ENCODE assay signal across 8 cellular contexts in genomic region chr1:89822999-89823628, GRCh38. TPM values are rescaled to one million over a fixed set of nuclear protein-coding genes. Genes with fewer than 3 reads are reported as not detected.
DNase-seq lines count a peak whose midpoint lies in the region; ATAC-seq and TF ChIP-seq lines count a peak whose summit lies in the region.

No MANE protein-coding gene starts in this region.

- TF ChIP-seq EP300 in sigmoid colon (IDR thresholded peaks at IDR 0.05): no peak

- H3K27me3 Mint-ChIP-seq in activated naive CD8-positive, alpha-beta T cell treated with anti-CD3 and anti-CD28 coated beads for 36 hours: no peaks in the 10 kb centered on the region

- TF ChIP-seq CTCF in right lobe of liver (IDR thresholded peaks at IDR 0.05): no peak
- no peak for TF ChIP-seq CTCF in sigmoid colon (IDR thresholded peaks at IDR 0.05)

- no peaks in the 10 kb centered on the region for H3K9me3 Mint-ChIP-seq in activated naive CD8-positive, alpha-beta T cell treated with anti-CD3 and anti-CD28 coated beads for 36 hours

- peaks cover 31% of the 10 kb centered on the region for H3K36me3 Mint-ChIP-seq in activated naive CD8-positive, alpha-beta T cell treated with anti-CD3 and anti-CD28 coated beads for 36 hours

- H3K4me3 Mint-ChIP-seq in activated naive CD8-positive, alpha-beta T cell treated with anti-CD3 and anti-CD28 coated beads for 36 hours: peak overlapping the region; percentile 58

- no peak overlapping the region for H3K4me3 ChIP-seq in right lobe of liver
- no peak overlapping the region for H3K4me3 ChIP-seq in sigmoid colon

- peak overlapping the region; percentile 21 for H3K27ac Mint-ChIP-seq in activated naive CD8-positive, alpha-beta T cell treated with anti-CD3 and anti-CD28 coated beads for 36 hours

- DNase-seq in DMS 273 (lab: John Stamatoyannopoulos, UW; ENCODE audit: unreplicated experiment) (peak; percentile 80), HuH-7.5 (ENCODE audit: low spot score) (peak; percentile 50), right lobe of liver (no peak), amygdala (lab: John Stamatoyannopoulos, UW) (no peak), sciatic nerve (ENCODE audit: low spot score) (no peak), sigmoid colon (no peak)
- DNase-seq in activated naive CD8-positive, alpha-beta T cell treated with anti-CD3 and anti-CD28 coated beads for 36 hours: no peak
- no peak for DNase-seq in stimulated activated CD4-positive, alpha-beta T cell treated with anti-CD3 and anti-CD28 coated beads, Interleukin-4, amount 100 ng/mL, for 4 hours

- peaks cover 0 to 16% (median 5%) of the 10 kb centered on the region in 4 donors for H3K4me1 ChIP-seq in right lobe of liver
- peaks cover 0 to 27% (median 24%) of the 10 kb centered on the region in 4 donors for H3K4me1 ChIP-seq in sigmoid colon

- H3K27me3 ChIP-seq in right lobe of liver: no peaks in the 10 kb centered on the region
- H3K27me3 ChIP-seq in sigmoid colon: no peaks in the 10 kb centered on the region

- peak in 3 of 4 donors; percentile 19 to 50 (median 37) for ATAC-seq in right lobe of liver
- no peak for ATAC-seq in sciatic nerve

- H3K9me3 ChIP-seq in right lobe of liver: no peaks in the 10 kb centered on the region
- H3K9me3 ChIP-seq in sigmoid colon: no peaks in the 10 kb centered on the region

- TF ChIP-seq POLR2A in right lobe of liver (IDR thresholded peaks at IDR 0.05) (no peak), sigmoid colon (IDR thresholded peaks at IDR 0.05) (no peak)

- intact Hi-C loops in right lobe of liver (cut with DNase I): no loop called here
- intact Hi-C loops in sciatic nerve (cut with DNase I): no loop called here
- intact Hi-C loops in sigmoid colon (cut with DNase I): no loop called here

- WGBS in right lobe of liver (ENCODE audit: insufficient coverage, low coverage, low lambda C conversion rate, missing lambda C conversion rate): 20% methylated on average over 4 of the region's 4 CpGs
- 58 to 70% methylated on average over 4 of the region's 4 CpGs for WGBS in sigmoid colon, 2 donors

- no peaks in the 10 kb centered on the region for H3K36me3 ChIP-seq in right lobe of liver
- H3K36me3 ChIP-seq in sigmoid colon: no peaks in the 10 kb centered on the region

- peak overlapping the region in 1 of 3 donors; percentile 84 for H3K27ac ChIP-seq in right lobe of liver
- peak overlapping the region in 1 of 4 donors; percentile 16 for H3K27ac ChIP-seq in sigmoid colon

- peaks cover 43% of the 10 kb centered on the region for H3K4me1 Mint-ChIP-seq in activated naive CD8-positive, alpha-beta T cell treated with anti-CD3 and anti-CD28 coated beads for 36 hours

RNA-seq across cellular contexts. Expression of gene LRRC8D, which starts 2.3 kb away (rescaled TPM):
- 10 to 100 TPM; 37.7 to 41.2 TPM for total RNA-seq in activated naive CD8-positive, alpha-beta T cell treated with anti-CD3 and anti-CD28 coated beads for 36 hours
- total RNA-seq in right lobe of liver (10 to 100 TPM; 11.5 to 22.1 (median 19.3) TPM), sciatic nerve (24.2 TPM), sigmoid colon (10 to 100 TPM in 1 of 4 donors, 1 to 10 TPM in 3; 6.0 to 11.7 (median 8.8) TPM)
- polyA plus RNA-seq in sigmoid colon: 10 to 100 TPM in 1 of 3 donors, 1 to 10 TPM in 2; 7.8 to 21.2 (median 9.9) TPM

Comparison
In these comparisons a context has a peak if more than half of its experiments do, and no peak if none do; other contexts are left out.
1. DNase-seq: peak in DMS 273 (single experiment) and HuH-7.5 (single experiment); none in activated naive CD8-positive, alpha-beta T cell treated with anti-CD3 and anti-CD28 coated beads for 36 hours (single experiment), right lobe of liver (0 of 3), amygdala (0 of 56), sciatic nerve (single experiment), stimulated activated CD4-positive, alpha-beta T cell treated with anti-CD3 and anti-CD28 coated beads, Interleukin-4, amount 100 ng/mL, for 4 hours (0 of 2) and sigmoid colon (single experiment).